In the genomic region with DNA sequence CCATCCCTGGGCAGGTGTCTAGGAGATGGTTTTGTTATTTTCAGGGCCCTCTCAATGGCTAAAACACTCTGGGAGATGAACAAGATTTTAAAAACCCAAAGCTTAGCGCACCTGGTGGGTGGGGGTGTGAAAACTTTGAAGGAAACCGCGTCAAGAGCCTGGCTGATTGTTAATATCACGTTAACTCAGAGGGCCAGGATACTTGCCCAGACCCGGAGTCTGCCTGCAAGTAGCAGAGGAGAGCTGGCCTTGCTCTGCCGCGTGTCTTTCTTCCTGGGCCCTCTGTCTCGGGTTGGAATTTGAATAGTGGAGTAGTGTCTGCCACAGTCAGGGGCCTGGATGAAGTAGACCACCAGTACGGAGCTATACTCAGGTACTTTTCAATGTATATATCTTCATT, we compare ENCODE assay signal across 13 cellular contexts. TPM values are rescaled to one million over a fixed set of nuclear protein-coding genes. Genes with fewer than 3 reads are reported as not detected.
DNase-seq lines count a peak whose midpoint lies in the region; ATAC-seq, FAIRE-seq and TF ChIP-seq lines count a peak whose summit lies in the region.
"Had no signal": no experiment of that assay in that cellular context is flagged by ENCODE, and none has a peak within 500 bp of the region (broad histone marks: within the 10 kb centered on the region; RNA-seq: fewer than 3 reads in every experiment).

No MANE protein-coding gene starts in this region.

- no peaks in the 10 kb centered on the region for H3K9me3 Mint-ChIP-seq in CD4-positive, alpha-beta memory T cell
- no peaks in the 10 kb centered on the region for H3K9me3 Mint-ChIP-seq in IgD-negative memory B cell
- no peaks in the 10 kb centered on the region for H3K9me3 Mint-ChIP-seq in naive thymus-derived CD8-positive, alpha-beta T cell

- H3K9ac ChIP-seq in GM12878 (ENCODE audit: control insufficient read depth, insufficient read depth, low read length), result no peak overlapping the region

- peak overlapping the region in 6 of 8 donors; percentile 39 to 89 (median 84) for H3K4me3 Mint-ChIP-seq in CD4-positive, alpha-beta memory T cell
- H3K4me3 Mint-ChIP-seq in IgD-negative memory B cell, result peak overlapping the region; percentile 81 to 95 (median 88)
- H3K4me3 Mint-ChIP-seq in naive thymus-derived CD8-positive, alpha-beta T cell, result peak overlapping the region; percentile 16 to 88 (median 86)

- peaks cover 7 to 27% (median 14%) of the 10 kb centered on the region in 4 donors for H3K4me1 Mint-ChIP-seq in CD4-positive, alpha-beta memory T cell
- peaks cover 12 to 21% (median 17%) of the 10 kb centered on the region in 3 donors for H3K4me1 Mint-ChIP-seq in IgD-negative memory B cell
- H3K4me1 Mint-ChIP-seq in naive thymus-derived CD8-positive, alpha-beta T cell, result peaks cover 10 to 36% (median 15%) of the 10 kb centered on the region in 4 donors

- TSS peak; percentile 63 for BruUV-seq in GM12878 (replicated peaks; lab: Mats Ljungman, UMichigan)

- in situ Hi-C loops in GM12878 (cut with MboI), result loop anchor here (10.0 kb wide), 1 partner anchor 647 kb away; the partner anchor contains the start of gene C10orf143

- intact Hi-C loops in CD4-positive, alpha-beta memory T cell (cut with micrococcal nuclease), result loop anchor here (5.0 to 10.0 kb wide), 3 partner anchors 834 to 1343 kb away; partner anchors contain the start of gene MKI67
- intact Hi-C loops in GM12878 (cut with micrococcal nuclease; ENCODE audit: unreplicated experiment), result loop anchor here (5.0 kb wide), 1 partner anchor 134 kb away; no protein-coding TSS in a partner anchor

- peak overlapping the region in 6 of 7 donors; percentile 41 to 85 (median 60) for H3K27ac Mint-ChIP-seq in CD4-positive, alpha-beta memory T cell
- peak overlapping the region in 1 of 3 donors; percentile 88 for H3K27ac Mint-ChIP-seq in IgD-negative memory B cell
- H3K27ac Mint-ChIP-seq in naive thymus-derived CD8-positive, alpha-beta T cell, result peak overlapping the region in 7 of 10 donors; percentile 83 to 93 (median 90)

- peaks cover 12 to 16% of the 10 kb centered on the region in 2 donors for H3K36me3 Mint-ChIP-seq in CD4-positive, alpha-beta memory T cell
- H3K36me3 Mint-ChIP-seq in IgD-negative memory B cell, result no peaks in the 10 kb centered on the region
- H3K36me3 Mint-ChIP-seq in naive thymus-derived CD8-positive, alpha-beta T cell, result peaks cover 0 to 15% (median 12%) of the 10 kb centered on the region in 3 donors

- DNase-seq in CD4-positive, alpha-beta memory T cell, result no peak
- DNase-seq in GM12878 (ENCODE audit: low read depth, low spot score) (no peak), H7 (no peak), D341Med (ENCODE audit: low spot score) (no peak), D721Med (ENCODE audit: insufficient read length, low spot score) (no peak), pons (ENCODE audit: low spot score) (no peak)
- no peak for DNase-seq in naive thymus-derived CD8-positive, alpha-beta T cell
- DNase-seq: Calu3, NCI-H446, sigmoid colon had no signal

- no peak for ATAC-seq in GM12878
- no peak for ATAC-seq in naive thymus-derived CD8-positive, alpha-beta T cell

- POLR2A ChIA-PET in CD4-positive, alpha-beta memory T cell (lab: Charles Lee; ENCODE audit: partially characterized antibody), result interaction anchor here (1.7 to 2.2 kb wide), 2 partner anchors 642 to 834 kb away, joined by 6 to 29 read pairs; partner anchors contain the start of gene C10orf143
- POLR2A ChIA-PET in GM12878 (lab: Charles Lee), result no interaction called here
- POLR2A ChIA-PET in naive thymus-derived CD8-positive, alpha-beta T cell (lab: Charles Lee), result interaction anchor here (0.8 to 2.7 kb wide), 4 partner anchors 432 to 643 kb away, joined by 3 to 24 read pairs (median 12); partner anchors contain the start of gene C10orf143

- no peak for TF ChIP-seq POLR2A in GM12878 (IDR thresholded peaks at IDR 0.05; ENCODE audit: low read depth, low read length)

- H3K27me3 Mint-ChIP-seq in CD4-positive, alpha-beta memory T cell, result no peaks in the 10 kb centered on the region
- H3K27me3 Mint-ChIP-seq in IgD-negative memory B cell, result no peaks in the 10 kb centered on the region
- H3K27me3 Mint-ChIP-seq in naive thymus-derived CD8-positive, alpha-beta T cell, result no peaks in the 10 kb centered on the region

- peak overlapping the region; percentile 95 for H3K4me2 ChIP-seq in GM12878 (ENCODE audit: control insufficient read depth, insufficient read depth)

- H3K27ac ChIP-seq in CD4-positive, alpha-beta memory T cell (ENCODE audit: low read depth, low read length), result peak overlapping the region; percentile 68
- H3K27ac ChIP-seq in GM12878 (ENCODE audit: control insufficient read depth, insufficient read depth), result no peak overlapping the region

- no peaks in the 10 kb centered on the region for H3K9me3 ChIP-seq in CD4-positive, alpha-beta memory T cell (ENCODE audit: control insufficient read depth in 1 of 2, low read length in 2 of 2)
- no peaks in the 10 kb centered on the region for H3K9me3 ChIP-seq in GM12878 (replicated peaks; ENCODE audit: control insufficient read depth, insufficient read depth, low read length)
- H3K9me3 ChIP-seq: Peyer's patch, sigmoid colon, tibial nerve had no signal

- H3K36me3 ChIP-seq in CD4-positive, alpha-beta memory T cell (ENCODE audit: insufficient read depth, low read length), result no peaks in the 10 kb centered on the region
- H3K36me3 ChIP-seq in GM12878 (ENCODE audit: control insufficient read depth in 2 of 2, insufficient read depth in 2 of 2, low read length in 1 of 2) (no peaks in the 10 kb centered on the region), H7 (replicated peaks; ENCODE audit: control insufficient read depth, insufficient read depth, low read length) (no peaks in the 10 kb centered on the region)
- H3K36me3 ChIP-seq: Peyer's patch had no signal

- CTCF ChIA-PET in CD4-positive, alpha-beta memory T cell (lab: Charles Lee; ENCODE audit: partially characterized antibody), result interaction anchor here (0.9 kb wide), 1 partner anchor 643 kb away, joined by 4 read pairs; the partner anchor contains the start of gene C10orf143
- CTCF ChIA-PET in GM12878 (lab: Yijun Ruan, JAX), result no interaction called here

- no peak overlapping the region for H3K4me3 ChIP-seq in CD4-positive, alpha-beta memory T cell (ENCODE audit: low read length in 2 of 2)
- H3K4me3 ChIP-seq in GM12878 (peak overlapping the region; percentile 89; the same call in 1 of the 2 replicates), H7 (ENCODE audit: insufficient read depth, low read depth, low read length) (no peak overlapping the region)

- H4K20me1 ChIP-seq in GM12878 (ENCODE audit: control insufficient read depth, insufficient read depth), result no peaks in the 10 kb centered on the region

- RAD21 ChIA-PET in GM12878 (lab: Charles Lee; ENCODE audit: unreplicated experiment), result no interaction called here

- TF ChIP-seq EP300 in GM12878 (IDR thresholded peaks at IDR 0.05; ENCODE audit: borderline replicate concordance in 1 of 2, control insufficient read depth in 1 of 2, low read depth in 2 of 2, low read length in 2 of 2), result no peak

- TF ChIP-seq CTCF in GM12878 (IDR thresholded peaks at IDR 0.05 in 2 of 3, conservative IDR thresholded peaks at IDR 0.05 in 1 of 3; ENCODE audit: control insufficient read depth in 2 of 3, extremely low read depth in 1 of 3, insufficient read depth in 1 of 3, low read depth in 3 of 3, low read length in 3 of 3) (no peak), D721Med (IDR thresholded peaks at IDR 0.05; ENCODE audit: insufficient read depth, missing control alignments) (no peak)

- WGBS in GM12878 (ENCODE audit: insufficient coverage, insufficient replicate concordance, low lambda C conversion rate, missing lambda C conversion rate), result 99% methylated on average over 9 of the region's 9 CpGs

- no peaks in the 10 kb centered on the region for H3K27me3 ChIP-seq in CD4-positive, alpha-beta memory T cell (ENCODE audit: insufficient read depth, low read length)
- H3K27me3 ChIP-seq in GM12878 (replicated peaks in 1 of 2; ENCODE audit: control insufficient read depth in 2 of 2, insufficient read depth in 2 of 2, low read length in 1 of 2) (no peaks in the 10 kb centered on the region), H7 (ENCODE audit: control insufficient read depth, insufficient read depth, low read length) (no peaks in the 10 kb centered on the region)
- H3K27me3 ChIP-seq: Peyer's patch, sigmoid colon, tibial nerve had no signal

- SMC1A ChIA-PET in GM12878 (lab: Charles Lee; ENCODE audit: uncharacterized antibody, unreplicated experiment), result no interaction called here

- H2AFZ ChIP-seq in GM12878 (ENCODE audit: control insufficient read depth, low read depth, low read length), result no peak overlapping the region

- peaks cover 17% of the 10 kb centered on the region for H3K4me1 ChIP-seq in CD4-positive, alpha-beta memory T cell (ENCODE audit: insufficient read depth, low read length)
- peaks cover 15% of the 10 kb centered on the region for H3K4me1 ChIP-seq in GM12878 (ENCODE audit: control insufficient read depth, insufficient read depth, low read length)

- FAIRE-seq in GM12878 (lab: Jason Lieb, UNC) (no peak), D721Med (lab: Jason Lieb, UNC) (no peak)

- TF ChIP-seq RAD21 in GM12878 (IDR thresholded peaks at IDR 0.05; ENCODE audit: insufficient read depth, low read depth, low read length), result no peak

- peaks cover 9% of the 10 kb centered on the region for H3K79me2 ChIP-seq in GM12878 (ENCODE audit: control insufficient read depth, insufficient read depth, low read length)

RNA-seq across cellular contexts. Expression of gene MGMT, which starts 1.1 kb away (rescaled TPM):
- 10 to 100 TPM; 18.5 to 21.2 TPM for total RNA-seq in CD4-positive, alpha-beta memory T cell
- 10 to 100 TPM; 27.6 to 31.3 TPM for polyA plus RNA-seq in CD4-positive, alpha-beta memory T cell
- polyA plus RNA-seq in IgD-negative memory B cell (35.1 TPM), GM12878 (2011; rRNA removed) (0.09 and 0.16 TPM in 2 replicates), GM12878 (2014; fragmentation: Illumina TruSeq; extraction: Trizol) (0.89 and 5.6 TPM in 2 replicates), GM12878 (2014; fragmentation: Nextera tagmentation; extraction: Ambion mirVana) (1 to 10 TPM; 1.7 to 4.1 TPM), GM12878 (2014; rRNA removed) (20.9 and 21.9 TPM in 2 replicates), GM12878 (2016; fragmentation: Nextera tagmentation; extraction: Ambion mirVana) (10 to 100 TPM; 21.9 to 24.2 TPM)
- total RNA-seq in GM12878 (2013; cell fraction: nucleolus; rRNA removed), result 5.2 and 5.3 TPM in 2 replicates
- total RNA-seq in GM12878 (2014; rRNA removed) (19.4 and 20.9 TPM in 2 replicates), GM12878 (2014; rRNA removed; fragmentation: Illumina TruSeq; extraction: Trizol) (9.4 and 9.7 TPM in 2 replicates), GM12878 (2021) (16.5 and 16.9 TPM in 2 replicates)
- 7.9 TPM for polyA plus RNA-seq in GM12878 (2011; ENCODE audit: low read depth)
- polyA plus RNA-seq in GM12878 (2011; cell fraction: cytosol; rRNA removed), result 0.30 and 0.48 TPM in 2 replicates
- polyA plus RNA-seq in GM12878 (2011; cell fraction: nucleus; rRNA removed), result 0.25 and 0.37 TPM in 2 replicates
- polyA plus RNA-seq in GM12878 (2012), result 12.6 and 16.5 TPM in 2 replicates
- 0.10 TPM in 1 of 2 replicates, not detected in the other for polyA minus RNA-seq in GM12878 (2011; rRNA and poly(A)+ RNA removed)
- polyA minus RNA-seq in GM12878 (2011; cell fraction: cytosol; rRNA and poly(A)+ RNA removed), result 0.73 TPM in 1 of 2 replicates, not detected in the other
- polyA minus RNA-seq in GM12878 (2011; cell fraction: nucleus; rRNA and poly(A)+ RNA removed), result 0.38 TPM in 1 of 2 replicates, not detected in the other
- 10 to 100 TPM; 18.9 to 23.4 TPM for total RNA-seq in naive thymus-derived CD8-positive, alpha-beta T cell
- polyA plus RNA-seq in naive thymus-derived CD8-positive, alpha-beta T cell, result 10 to 100 TPM; 32.2 to 41.7 (median 37.6) TPM
- 18.6 and 21.9 TPM in 2 replicates for total RNA-seq in H7 (2014; rRNA removed; shearing (Covaris generic))
